Comparison of ENCODE assay signal across 8 cellular contexts in genomic region chr2:165952600-165953210, GRCh38. TPM values are rescaled to one million over a fixed set of nuclear protein-coding genes. Genes with fewer than 3 reads are reported as not detected.
DNase-seq lines count a peak whose midpoint lies in the region; ATAC-seq and TF ChIP-seq lines count a peak whose summit lies in the region.

No MANE protein-coding gene starts in this region.

- no peak for ATAC-seq in HG02798 (IDR thresholded peaks at IDR 0.05; ENCODE audit: poor library complexity, unreplicated experiment)

- H3K4me3 ChIP-seq in fibroblast of pulmonary artery (replicated peaks; ENCODE audit: low read depth, low read length) (peak overlapping the region; percentile 61), skeletal muscle tissue (ENCODE audit: low read length in 3 of 3) (peak overlapping the region; percentile 79 to 83 (median 82))

- no peaks in the 10 kb centered on the region for H3K27me3 ChIP-seq in skeletal muscle tissue (ENCODE audit: control insufficient read depth in 3 of 3, insufficient read depth in 3 of 3, low read length in 3 of 3)

- H3K27me3 Mint-ChIP-seq in chondrocyte (ENCODE audit: low read depth), result no peaks in the 10 kb centered on the region

- H3K27ac ChIP-seq in skeletal muscle tissue (ENCODE audit: low read depth, low read length), result peak overlapping the region; percentile 78

- H3K36me3 ChIP-seq in skeletal muscle tissue (ENCODE audit: control insufficient read depth in 3 of 3, insufficient read depth in 3 of 3, low read length in 3 of 3), result peaks cover 0 to 6% (median 3%) of the 10 kb centered on the region in 3 donors

- TF ChIP-seq CTCF in fibroblast of pulmonary artery (IDR thresholded peaks at IDR 0.05; ENCODE audit: low read length, missing control alignments), result no peak
- no peak for TF ChIP-seq CTCF in chondrocyte (IDR thresholded peaks at IDR 0.05)

- no peak overlapping the region for H3K27ac Mint-ChIP-seq in chondrocyte (ENCODE audit: unreplicated experiment)

- peaks cover 4 to 20% (median 15%) of the 10 kb centered on the region in 3 donors for H3K4me1 ChIP-seq in skeletal muscle tissue (ENCODE audit: control insufficient read depth in 3 of 3, insufficient read depth in 3 of 3, low read length in 3 of 3)

- peaks cover 11% of the 10 kb centered on the region for H3K4me1 Mint-ChIP-seq in chondrocyte (ENCODE audit: low read depth)

- H3K9me3 ChIP-seq in skeletal muscle tissue (ENCODE audit: control insufficient read depth in 3 of 3, low read length in 3 of 3), result no peaks in the 10 kb centered on the region

- peak overlapping the region; percentile 86 to 88 (median 86) for H3K9ac ChIP-seq in skeletal muscle tissue (ENCODE audit: low read depth in 1 of 3, low read length in 3 of 3)

- no peaks in the 10 kb centered on the region for H3K9me3 Mint-ChIP-seq in chondrocyte (ENCODE audit: low read depth)

- peak; percentile 24 for DNase-seq in NCI-H1694 treated with DMSO at 0.1 percent for 48 hours (lab: John Stamatoyannopoulos, UW)
- no peak for DNase-seq in NCI-H1694 (lab: John Stamatoyannopoulos, UW)
- DNase-seq in NCI-H82 (lab: John Stamatoyannopoulos, UW), result peak; percentile 14
- peak; percentile 13 for DNase-seq in fibroblast of pulmonary artery (ENCODE audit: low read depth)
- no peak for DNase-seq in chondrocyte (ENCODE audit: low spot score)
- DNase-seq in ecto neural progenitor cell (ENCODE audit: low spot score), result no peak

- H3K36me3 Mint-ChIP-seq in chondrocyte (ENCODE audit: low read depth), result peaks cover 2% of the 10 kb centered on the region

- H3K4me3 Mint-ChIP-seq in chondrocyte (ENCODE audit: unreplicated experiment), result no peak overlapping the region

RNA-seq across cellular contexts. Expression of gene TTC21B, which starts 0.9 kb away (rescaled TPM):
- total RNA-seq in skeletal muscle tissue (50.1 TPM), chondrocyte (12.7 to 24.9 TPM (median 15.8 TPM) in 3 replicates)

Comparison
In these comparisons a context has a peak if more than half of its experiments do, and no peak if none do; other contexts are left out.
1. DNase-seq: peak in NCI-H1694 treated with DMSO at 0.1 percent for 48 hours (single experiment), NCI-H82 (single experiment) and fibroblast of pulmonary artery (single experiment); none in NCI-H1694 (single experiment), chondrocyte (single experiment) and ecto neural progenitor cell (single experiment).